8 cellular contexts compared by ENCODE assay signal in the genomic region with DNA sequence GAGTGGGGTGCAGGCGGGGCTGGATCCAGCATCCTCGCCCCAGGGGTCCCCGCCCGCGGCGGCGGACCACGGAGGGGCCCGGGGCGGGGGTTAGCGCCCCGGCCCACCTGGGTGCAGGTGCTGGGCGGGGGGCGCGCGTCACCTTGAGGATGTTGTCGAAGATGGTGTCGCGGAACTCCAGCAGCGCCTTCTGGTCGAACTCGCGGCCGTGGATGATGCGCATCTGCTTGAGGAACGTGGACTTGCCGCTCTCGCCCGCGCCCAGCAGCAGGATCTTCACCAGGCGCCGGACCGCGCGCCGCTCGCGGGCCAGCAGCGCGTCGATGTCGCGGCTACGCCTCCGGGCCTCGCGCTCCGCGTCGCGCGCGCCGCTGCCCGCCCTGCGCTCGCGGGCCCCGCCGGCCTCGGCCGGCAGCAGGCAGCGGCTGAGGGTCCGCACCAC. TPM values are rescaled to one million over a fixed set of nuclear protein-coding genes. Genes with fewer than 3 reads are reported as not detected.
A peak's percentile ranks its signal among the peaks of the same experiment; 100 is the strongest.
DNase-seq lines count a peak whose midpoint lies in the region; ATAC-seq, FAIRE-seq and TF ChIP-seq lines count a peak whose summit lies in the region.

No MANE protein-coding gene starts in this region.

- H4K20me1 ChIP-seq in GM23248 (ENCODE audit: insufficient read depth) (0 out of 2 replicates have a peak, but pooled peaks cover 4% of the 10 kb centered on the region), OCI-LY7 (ENCODE audit: insufficient read depth, low read length) (peaks cover 3% of the 10 kb centered on the region; the same call in 1 of the 2 replicates)

- WGBS in GM23248 (ENCODE audit: low coverage in 1 of 2, low lambda C conversion rate in 2 of 2, missing lambda C conversion rate in 2 of 2), 2 experiments, result 1 to 2% methylated on average over 32 to 48 of the region's 64 CpGs
- 0 to 1% (median 1%) methylated on average over 19 to 64 of the region's 64 CpGs for WGBS in small intestine, 3 donors

- no peak for ATAC-seq in HG02642 (IDR thresholded peaks at IDR 0.05; ENCODE audit: poor library complexity, unreplicated experiment)
- ATAC-seq in HG02981 (IDR thresholded peaks at IDR 0.05; ENCODE audit: unreplicated experiment), result no peak

- no peaks in the 10 kb centered on the region for H3K9me3 ChIP-seq in BE2C
- no peaks in the 10 kb centered on the region for H3K9me3 ChIP-seq in GM23248 (ENCODE audit: low read depth)
- H3K9me3 ChIP-seq in OCI-LY7 (ENCODE audit: low read length), result no peaks in the 10 kb centered on the region
- no peaks in the 10 kb centered on the region for H3K9me3 ChIP-seq in ascending aorta
- H3K9me3 ChIP-seq in iPS-18a (ENCODE audit: control insufficient read depth, low read depth, low read length), result no peaks in the 10 kb centered on the region
- no peaks in the 10 kb centered on the region for H3K9me3 ChIP-seq in small intestine (ENCODE audit: control insufficient read depth, low read depth)

- H3K4me3 ChIP-seq in BE2C (ENCODE audit: low read depth, low read length) (peak overlapping the region; percentile 63), GM23248 (peak overlapping the region; percentile 93), OCI-LY7 (ENCODE audit: low read depth, low read length, poor library complexity, severe bottlenecking) (peak overlapping the region; percentile 82), ascending aorta (peak overlapping the region; percentile 90 to 94), iPS-18a (ENCODE audit: low read length) (peak overlapping the region; percentile 62), small intestine (ENCODE audit: low read depth in 1 of 2, low read length in 2 of 2) (peak overlapping the region; percentile 57 to 58)

- CTCF ChIA-PET in OCI-LY7 (lab: Charles Lee; ENCODE audit: unreplicated experiment), result interaction anchor here (0.6 kb wide), 1 partner anchor 51 kb away, joined by 6 read pairs; no protein-coding TSS in a partner anchor

- H2AFZ ChIP-seq in GM23248 (peak overlapping the region; percentile 65), OCI-LY7 (ENCODE audit: low read length) (no peak overlapping the region)

- POLR2A ChIA-PET in OCI-LY7 (lab: Charles Lee), result interaction anchor here (0.6 kb wide), 1 partner anchor 73 kb away, joined by 5 read pairs; no protein-coding TSS in a partner anchor

- H3K36me3 ChIP-seq in BE2C (peaks cover 14% of the 10 kb centered on the region), GM23248 (ENCODE audit: low read depth) (no peaks in the 10 kb centered on the region), OCI-LY7 (ENCODE audit: insufficient read depth, low read length) (peaks cover 19% of the 10 kb centered on the region), ascending aorta (no peaks in the 10 kb centered on the region), iPS-18a (ENCODE audit: control insufficient read depth, low read depth, low read length) (peaks cover 21% of the 10 kb centered on the region), small intestine (ENCODE audit: control insufficient read depth in 2 of 2, insufficient read depth in 2 of 2, low read length in 2 of 2) (no peaks in the 10 kb centered on the region)

- H3K4me1 ChIP-seq in BE2C (peaks cover 6% of the 10 kb centered on the region; the same call in 1 of the 2 replicates), GM23248 (ENCODE audit: insufficient read depth) (peaks cover 11% of the 10 kb centered on the region; the same call in 1 of the 2 replicates), OCI-LY7 (ENCODE audit: insufficient read depth, low read length, poor library complexity, severe bottlenecking) (peaks cover 49% of the 10 kb centered on the region), ascending aorta (peaks cover 9 to 18% of the 10 kb centered on the region in 2 donors), iPS-18a (ENCODE audit: control insufficient read depth, low read depth, low read length) (peaks cover 19% of the 10 kb centered on the region), small intestine (ENCODE audit: control insufficient read depth in 2 of 2, insufficient read depth in 1 of 2, low read depth in 1 of 2, low read length in 1 of 2) (peaks cover 2 to 7% of the 10 kb centered on the region in 2 donors)

- in situ Hi-C loops in GM23248 (cut with MboI), result no loop called here

- H3K27ac ChIP-seq in GM23248 (no peak overlapping the region), OCI-LY7 (ENCODE audit: low read depth, low read length, poor library complexity, severe bottlenecking) (no peak overlapping the region), ascending aorta (peak overlapping the region; percentile 57 to 62), iPS-18a (ENCODE audit: low read length) (no peak overlapping the region), small intestine (ENCODE audit: low read depth in 1 of 2, low read length in 1 of 2) (peak overlapping the region in 1 of 2 donors; percentile 43)

- peaks cover 50% of the 10 kb centered on the region for H3K79me2 ChIP-seq in GM23248 (ENCODE audit: insufficient read depth)
- peaks cover 34% of the 10 kb centered on the region for H3K79me2 ChIP-seq in OCI-LY7 (ENCODE audit: insufficient read depth, low read depth, low read length)

- no peaks in the 10 kb centered on the region for H3K27me3 ChIP-seq in BE2C
- no peaks in the 10 kb centered on the region for H3K27me3 ChIP-seq in GM23248 (replicated peaks; ENCODE audit: insufficient read depth)
- no peaks in the 10 kb centered on the region for H3K27me3 ChIP-seq in ascending aorta
- H3K27me3 ChIP-seq in iPS-18a (ENCODE audit: control insufficient read depth, insufficient read depth, low read length), result no peaks in the 10 kb centered on the region
- H3K27me3 ChIP-seq in small intestine (ENCODE audit: control insufficient read depth in 2 of 2, insufficient read depth in 2 of 2, low read length in 2 of 2), result no peaks in the 10 kb centered on the region

- TF ChIP-seq CTCF in BE2C (IDR thresholded peaks at IDR 0.05; ENCODE audit: low read depth, low read length) (no peak), OCI-LY7 (conservative IDR thresholded peaks at IDR 0.05; ENCODE audit: low read length) (no peak), ascending aorta (IDR thresholded peaks at IDR 0.05) (no peak)

- DNase-seq in BE2C (peak; percentile 45), GM23248 (peak; percentile 82), OCI-LY7 (ENCODE audit: low spot score) (peak; percentile 50), ascending aorta (ENCODE audit: low spot score in 2 of 2) (peak in 1 of 2 donors; percentile 74), small intestine (no peak)

- no peak for FAIRE-seq in small intestine (lab: Jason Lieb, UNC)

- peaks cover 14% of the 10 kb centered on the region; the same call in 1 of the 2 replicates for H3F3A ChIP-seq in GM23248 (ENCODE audit: insufficient read depth)

- no TSS peak for BruUV-seq in OCI-LY7 (replicated peaks; lab: Mats Ljungman, UMichigan)

- H3K9me2 ChIP-seq in GM23248 (ENCODE audit: insufficient read depth) (no peaks in the 10 kb centered on the region), OCI-LY7 (ENCODE audit: insufficient read depth, low read length) (no peaks in the 10 kb centered on the region)

- H3K4me2 ChIP-seq in GM23248 (ENCODE audit: unreplicated experiment) (peak overlapping the region; percentile 94), OCI-LY7 (ENCODE audit: low read length) (peak overlapping the region; percentile 77)

- intact Hi-C loops in OCI-LY7 (cut with micrococcal nuclease; ENCODE audit: unreplicated experiment), result loop anchor here (1.0 kb wide), 1 partner anchor 133 kb away; no protein-coding TSS in a partner anchor
- intact Hi-C loops in ascending aorta (cut with DNase I), result loop anchor here (1.0 to 5.0 kb wide), 3 partner anchors 20 to 86 kb away; no protein-coding TSS in a partner anchor

- H3K9ac ChIP-seq in GM23248 (peak overlapping the region; percentile 90), iPS-18a (ENCODE audit: low read length) (peak overlapping the region; percentile 39)

RNA-seq across cellular contexts. Expression of gene GNA12, which starts 0.4 kb away (rescaled TPM):
- polyA plus RNA-seq in BE2C (2012; ENCODE audit: insufficient read depth, insufficient read length, low read depth), result 32.2 TPM
- 13.8 and 24.3 TPM in 2 replicates for total RNA-seq in GM23248 (2014; rRNA removed; shearing (Covaris generic))
- 11.2 and 11.5 TPM in 2 replicates for polyA plus RNA-seq in GM23248 (2016; fragmentation: Nextera tagmentation; extraction: Ambion mirVana)
- 6.5 and 10.3 TPM in 2 replicates for total RNA-seq in OCI-LY7 (2014; rRNA removed; shearing (Covaris generic))
- total RNA-seq in OCI-LY7 (2022), result 35.9 and 36.1 TPM in 2 replicates
- total RNA-seq in ascending aorta, result 61.0 TPM
- polyA plus RNA-seq in small intestine, result 10 to 100 TPM in 1 of 3 donors, 1 to 10 TPM in 2; 3.4 to 19.2 (median 9.7) TPM

Comparison
In these comparisons a context has a peak if more than half of its experiments do, and no peak if none do; other contexts are left out.
1. H3K27ac ChIP-seq: peak in ascending aorta (2 of 2); none in GM23248 (single experiment), OCI-LY7 (single experiment) and iPS-18a (single experiment).
2. Peak in every context shown above with its lines, with median percentiles within 50 percentile points of each other: H3K4me3 ChIP-seq.